Comparison of ENCODE assay signal across 24 cellular contexts in genomic region chr15:58699769-58700168, GRCh38. TPM values are rescaled to one million over a fixed set of nuclear protein-coding genes. Genes with fewer than 3 reads are reported as not detected.
A peak's percentile ranks its signal among the peaks of the same experiment; 100 is the strongest.
DNase-seq lines count a peak whose midpoint lies in the region; ATAC-seq and TF ChIP-seq lines count a peak whose summit lies in the region.
"Had no signal": no experiment of that assay in that cellular context is flagged by ENCODE, and none has a peak within 500 bp of the region (broad histone marks: within the 10 kb centered on the region; RNA-seq: fewer than 3 reads in every experiment).

No MANE protein-coding gene starts in this region.

- H3K27me3 Mint-ChIP-seq in activated naive CD4-positive, alpha-beta T cell treated with anti-CD3 and anti-CD28 coated beads, Interleukin-2, amount 50 U/mL, for 24 hours: no peaks in the 10 kb centered on the region
- H3K27me3 Mint-ChIP-seq in T-cell: no peaks in the 10 kb centered on the region
- H3K27me3 Mint-ChIP-seq in chondrocyte (ENCODE audit: low read depth): no peaks in the 10 kb centered on the region
- H3K27me3 Mint-ChIP-seq: activated B cell treated with CpG ODN at 0.5 μM for 24 hours, progenitor cell of endocrine pancreas had no signal

- no peak overlapping the region for H3K23ac ChIP-seq in neuronal stem cell (ENCODE audit: low read depth, low read length, poor library complexity)

- no peak for TF ChIP-seq CTCF in chondrocyte (IDR thresholded peaks at IDR 0.05)

- H2BK12ac ChIP-seq in neuronal stem cell (ENCODE audit: low read length): no peak overlapping the region

- no peak overlapping the region for H3K18ac ChIP-seq in neuronal stem cell (ENCODE audit: low read length)

- H3K9ac ChIP-seq in neuronal stem cell (ENCODE audit: low read depth, low read length, poor library complexity): no peak overlapping the region

- no peak for ATAC-seq in T-cell (replicated peaks in 1 of 4)
- ATAC-seq in HG03565 (IDR thresholded peaks at IDR 0.05; ENCODE audit: unreplicated experiment): no peak
- ATAC-seq: gastrocnemius medialis, GM12878, left ventricle myocardium superior had no signal

- H3K4me1 ChIP-seq in neuronal stem cell (ENCODE audit: control insufficient read depth in 2 of 2, insufficient read depth in 1 of 2, low read depth in 1 of 2, low read length in 2 of 2): no peaks in the 10 kb centered on the region
- H3K4me1 ChIP-seq: uterus had no signal

- peaks cover 14% of the 10 kb centered on the region for H3K9me3 Mint-ChIP-seq in activated naive CD4-positive, alpha-beta T cell treated with anti-CD3 and anti-CD28 coated beads, Interleukin-2, amount 50 U/mL, for 24 hours
- H3K9me3 Mint-ChIP-seq in T-cell (peaks cover 7 to 37% (median 16%) of the 10 kb centered on the region in 3 donors), chondrocyte (ENCODE audit: low read depth) (peaks cover 16% of the 10 kb centered on the region)

- DNase-seq in activated naive CD4-positive, alpha-beta T cell treated with anti-CD3 and anti-CD28 coated beads, Interleukin-2, amount 50 U/mL, for 16 hours: no peak
- DNase-seq in T-cell (no peak), chondrocyte (ENCODE audit: low spot score) (no peak), islet precursor cell (no peak), neuronal stem cell (ENCODE audit: low spot score) (no peak)
- DNase-seq: activated B cell treated with CpG ODN at 0.5 μM for 24 hours; activated gamma-delta T cell; CD8-positive, alpha-beta memory T cell; effector CD4-positive, alpha-beta T cell; esophagus squamous epithelium; gastrocnemius medialis; HCEC 1CT; hippocampal formation; left ventricle myocardium superior; NCI-H1436 treated with DMSO at 0.1 percent for 48 hours; NCI-H524; T-helper 9 cell; uterus had no signal

- no peak overlapping the region for H2BK120ac ChIP-seq in neuronal stem cell (ENCODE audit: low read depth, low read length)

- H2AK5ac ChIP-seq in neuronal stem cell (ENCODE audit: low read depth, low read length): no peak overlapping the region

- H4K8ac ChIP-seq in neuronal stem cell (ENCODE audit: low read depth, low read length): no peak overlapping the region

- H3K4me2 ChIP-seq in neuronal stem cell (ENCODE audit: insufficient read depth, low read length, poor library complexity, severe bottlenecking): no peak overlapping the region

- H2BK15ac ChIP-seq in neuronal stem cell (ENCODE audit: low read length): no peak overlapping the region

- POLR2A ChIA-PET in T-cell (lab: Charles Lee): no interaction called here

- no peak overlapping the region for H3K4ac ChIP-seq in neuronal stem cell (ENCODE audit: low read length)

- H3K36me3 ChIP-seq in neuronal stem cell (replicated peaks in 1 of 2; ENCODE audit: control insufficient read depth in 2 of 2, insufficient read depth in 2 of 2, low read length in 2 of 2): peaks cover 1 to 30% of the 10 kb centered on the region in 2 donors
- H3K36me3 ChIP-seq: gastrocnemius medialis, uterus had no signal

- WGBS in neuronal stem cell (ENCODE audit: extremely low coverage in 2 of 2, insufficient read length in 2 of 2, insufficient replicate concordance in 1 of 2), 2 donors: no CpG with 5 or more reads among the region's 2 CpGs

- H3K14ac ChIP-seq in neuronal stem cell (ENCODE audit: low read length): no peak overlapping the region

- peak overlapping the region; percentile 89 for H3K27ac Mint-ChIP-seq in activated naive CD4-positive, alpha-beta T cell treated with anti-CD3 and anti-CD28 coated beads, Interleukin-2, amount 50 U/mL, for 24 hours
- H3K27ac Mint-ChIP-seq in T-cell: peak overlapping the region; percentile 30 to 73
- H3K27ac Mint-ChIP-seq in chondrocyte (ENCODE audit: unreplicated experiment): peak overlapping the region; percentile 24
- H3K27ac Mint-ChIP-seq: activated B cell treated with CpG ODN at 0.5 μM for 24 hours, progenitor cell of endocrine pancreas had no signal

- H3K4me1 Mint-ChIP-seq in activated naive CD4-positive, alpha-beta T cell treated with anti-CD3 and anti-CD28 coated beads, Interleukin-2, amount 50 U/mL, for 24 hours: peaks cover 76% of the 10 kb centered on the region
- H3K4me1 Mint-ChIP-seq in T-cell: peaks cover 64 to 76% (median 66%) of the 10 kb centered on the region in 3 donors
- peaks cover 21% of the 10 kb centered on the region for H3K4me1 Mint-ChIP-seq in chondrocyte (ENCODE audit: low read depth)

- CTCF ChIA-PET in T-cell (lab: Charles Lee): no interaction called here

- no peaks in the 10 kb centered on the region for H3K27me3 ChIP-seq in neuronal stem cell (ENCODE audit: control insufficient read depth in 3 of 3, insufficient read depth in 3 of 3, low read depth in 1 of 3, low read length in 3 of 3)
- H3K27me3 ChIP-seq: esophagus squamous epithelium, gastrocnemius medialis, uterus had no signal

- H2AFZ ChIP-seq in neuronal stem cell (ENCODE audit: low read length): no peak overlapping the region

- no peak overlapping the region for H4K91ac ChIP-seq in neuronal stem cell (ENCODE audit: low read depth, low read length, poor library complexity)

- peaks cover 0 to 46% of the 10 kb centered on the region in 2 donors for H3K9me3 ChIP-seq in neuronal stem cell (replicated peaks in 1 of 2; ENCODE audit: control insufficient read depth in 2 of 2, insufficient read depth in 1 of 2, low read depth in 1 of 2, low read length in 2 of 2)
- H3K9me3 ChIP-seq: gastrocnemius medialis, uterus had no signal

- peaks cover 13% of the 10 kb centered on the region for H3K79me1 ChIP-seq in neuronal stem cell (ENCODE audit: low read depth, low read length)

- H3K4me3 ChIP-seq in neuronal stem cell (ENCODE audit: low read length in 2 of 2): no peak overlapping the region
- H3K4me3 ChIP-seq: esophagus squamous epithelium, gastrocnemius medialis, GM12878, SK-N-MC, uterus had no signal

- H3K27ac ChIP-seq in neuronal stem cell (replicated peaks; ENCODE audit: low read length): no peak overlapping the region
- H3K27ac ChIP-seq: esophagus squamous epithelium, gastrocnemius medialis, SK-N-MC, uterus had no signal

- H2BK5ac ChIP-seq in neuronal stem cell (ENCODE audit: low read length): no peak overlapping the region

- H3K4me3 Mint-ChIP-seq in activated naive CD4-positive, alpha-beta T cell treated with anti-CD3 and anti-CD28 coated beads, Interleukin-2, amount 50 U/mL, for 24 hours: peak overlapping the region; percentile 37
- H3K4me3 Mint-ChIP-seq in T-cell (peak overlapping the region in 1 of 3 donors; percentile 9), chondrocyte (ENCODE audit: unreplicated experiment) (no peak overlapping the region)
- H3K4me3 Mint-ChIP-seq: activated B cell treated with CpG ODN at 0.5 μM for 24 hours, neural crest cell had no signal

- peaks cover 45% of the 10 kb centered on the region for H3K36me3 Mint-ChIP-seq in activated naive CD4-positive, alpha-beta T cell treated with anti-CD3 and anti-CD28 coated beads, Interleukin-2, amount 50 U/mL, for 24 hours
- H3K36me3 Mint-ChIP-seq in T-cell (peaks cover 60% of the 10 kb centered on the region), chondrocyte (ENCODE audit: low read depth) (peaks cover 18% of the 10 kb centered on the region)

RNA-seq across cellular contexts. Expression of gene ADAM10, which starts 49.7 kb away (rescaled TPM):
- total RNA-seq in T-cell (100 to 1,000 TPM in 4 of 5 donors, 10 to 100 TPM in 1; 99.5 to 146 (median 113) TPM), chondrocyte (147 to 181 TPM (median 148 TPM) in 3 replicates)
- 99.4 TPM for polyA plus RNA-seq in neuronal stem cell (2013, experiment 1 of 2)
- 104 TPM for polyA plus RNA-seq in neuronal stem cell (2013, experiment 2 of 2)

Comparison
In these comparisons a context has a peak if more than half of its experiments do, and no peak if none do; other contexts are left out.
1. H3K27ac Mint-ChIP-seq: peak in every context shown above with its lines; median percentile 89 in activated naive CD4-positive, alpha-beta T cell treated with anti-CD3 and anti-CD28 coated beads, Interleukin-2, amount 50 U/mL, for 24 hours; 52 in T-cell; 24 in chondrocyte.